In the genomic region with DNA sequence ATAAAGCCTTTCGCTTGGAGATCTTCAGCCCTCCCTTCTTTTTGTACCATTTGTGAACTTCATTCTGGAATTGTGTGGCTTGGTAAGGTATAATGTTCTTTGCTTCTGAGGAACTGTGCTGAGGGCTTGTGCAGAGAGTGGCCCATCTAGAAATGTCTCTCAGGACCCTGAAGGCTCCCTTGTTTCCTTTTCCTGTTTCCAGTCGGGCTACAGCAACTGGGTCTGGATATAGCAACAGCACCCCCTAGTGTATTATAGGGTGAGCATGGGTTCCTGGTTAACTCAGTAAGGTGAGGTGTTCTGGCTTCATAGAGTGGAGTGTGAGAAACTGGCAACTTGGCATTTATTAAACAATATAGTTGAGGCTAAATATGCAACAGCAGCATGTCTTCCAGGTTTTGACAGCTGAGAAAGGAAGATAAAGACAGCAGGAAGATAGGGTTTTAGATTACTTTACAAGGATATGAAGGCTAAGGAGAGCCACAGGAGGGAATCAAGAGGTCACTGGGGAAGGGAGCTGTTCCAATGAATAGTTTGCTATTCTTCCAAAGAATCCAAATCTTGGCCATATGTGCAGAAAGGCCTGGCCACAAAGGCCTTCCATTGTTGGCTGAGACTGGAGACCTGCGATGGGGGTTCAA, we compare ENCODE assay signal across 8 cellular contexts. TPM values are rescaled to one million over a fixed set of nuclear protein-coding genes. Genes with fewer than 3 reads are reported as not detected.
DNase-seq lines count a peak whose midpoint lies in the region; ATAC-seq and TF ChIP-seq lines count a peak whose summit lies in the region.

No MANE protein-coding gene starts in this region.

- DNase-seq in ELF-1 (ENCODE audit: low read depth, low spot score) (peak; percentile 57), Karpas-422 (peak; percentile 92), foreskin melanocyte (peak; percentile 71), nucleus accumbens (lab: John Stamatoyannopoulos, UW) (peak in 46 of 56 donors; percentile 4 to 80 (median 34)), GOT3 (lab: John Stamatoyannopoulos, UW) (no peak)
- DNase-seq in activated effector memory CD4-positive, alpha-beta T cell treated with Interleukin-2 at 50 U/mL for 16 hours: peak; percentile 19

- peak; percentile 93 for TF ChIP-seq CTCF in OCI-LY3 (IDR thresholded peaks at IDR 0.05; ENCODE audit: low read depth, low read length)

- no peak overlapping the region for H3K4me2 ChIP-seq in Karpas-422 (ENCODE audit: low read depth, low read length, poor library complexity, severe bottlenecking)
- peak overlapping the region; percentile 15; the same call in 1 of the 2 replicates for H3K4me2 ChIP-seq in OCI-LY3 (ENCODE audit: low read length)

- H3K4me1 ChIP-seq in Karpas-422 (ENCODE audit: low read length): no peaks in the 10 kb centered on the region
- no peaks in the 10 kb centered on the region for H3K4me1 ChIP-seq in OCI-LY3 (ENCODE audit: low read length)

- H3K79me2 ChIP-seq in Karpas-422 (ENCODE audit: low read length): no peaks in the 10 kb centered on the region
- no peaks in the 10 kb centered on the region for H3K79me2 ChIP-seq in OCI-LY3 (ENCODE audit: low read length)

- H3K9me3 ChIP-seq in Karpas-422 (ENCODE audit: low read length): no peaks in the 10 kb centered on the region
- H3K9me3 ChIP-seq in OCI-LY3 (ENCODE audit: insufficient read depth, low read length): no peaks in the 10 kb centered on the region

- no peaks in the 10 kb centered on the region for H3K27me3 ChIP-seq in Karpas-422 (ENCODE audit: low read length)
- H3K27me3 ChIP-seq in OCI-LY3 (ENCODE audit: low read depth, low read length): no peaks in the 10 kb centered on the region

- peak; percentile 88 for ATAC-seq in GM21825 (IDR thresholded peaks at IDR 0.05; ENCODE audit: unreplicated experiment)

- no peaks in the 10 kb centered on the region for H4K20me1 ChIP-seq in Karpas-422 (ENCODE audit: insufficient read depth, low read depth, low read length)
- H4K20me1 ChIP-seq in OCI-LY3 (ENCODE audit: insufficient read depth, low read length): no peaks in the 10 kb centered on the region

- H3K36me3 ChIP-seq in Karpas-422 (ENCODE audit: insufficient read depth, low read length) (no peaks in the 10 kb centered on the region), OCI-LY3 (replicated peaks; ENCODE audit: low read depth, low read length) (no peaks in the 10 kb centered on the region)

- H3K4me3 ChIP-seq in Karpas-422 (ENCODE audit: low read length) (no peak overlapping the region), OCI-LY3 (ENCODE audit: low read length) (no peak overlapping the region)

- H2AFZ ChIP-seq in Karpas-422 (ENCODE audit: low read length) (peak overlapping the region; percentile 5; the same call in 1 of the 2 replicates), OCI-LY3 (ENCODE audit: low read depth, low read length) (peak overlapping the region; percentile 81)

- no peak overlapping the region for H3K9ac ChIP-seq in Karpas-422 (ENCODE audit: low read length)
- no peak overlapping the region for H3K9ac ChIP-seq in OCI-LY3 (ENCODE audit: low read length)

- H3K9me2 ChIP-seq in Karpas-422 (replicated peaks; ENCODE audit: insufficient read depth, low read length): no peaks in the 10 kb centered on the region

- no peak overlapping the region for H3K27ac ChIP-seq in Karpas-422 (ENCODE audit: low read length)
- H3K27ac ChIP-seq in OCI-LY3 (ENCODE audit: low read length): no peak overlapping the region

RNA-seq across cellular contexts. Expression of a gene that starts 49.1 kb away (rescaled TPM):
- total RNA-seq in Karpas-422 (2014; rRNA removed; shearing (Covaris generic); ENCODE audit: low replicate concordance): not detected in 2 replicates

RNA-seq across cellular contexts. Expression of a gene that starts 50.3 kb away (rescaled TPM):
- total RNA-seq in Karpas-422 (2014; rRNA removed; shearing (Covaris generic); ENCODE audit: low replicate concordance): not detected in 2 replicates
